ENCODE assay signal across 24 cellular contexts in genomic region chr1:4630561-4630960, GRCh38. TPM values are rescaled to one million over a fixed set of nuclear protein-coding genes. Genes with fewer than 3 reads are reported as not detected.
"Had no signal": no experiment of that assay in that cellular context is flagged by ENCODE, and none has a peak within 500 bp of the region (broad histone marks: within the 10 kb centered on the region; RNA-seq: fewer than 3 reads in every experiment).

No MANE protein-coding gene starts in this region.

- H3K27ac ChIP-seq: colonic mucosa, epithelial cell of prostate, esophagus squamous epithelium, gastrocnemius medialis, heart right ventricle, left lung, lower lobe of right lung had no signal

- H3K4me3 ChIP-seq: colonic mucosa, esophagus squamous epithelium, gastrocnemius medialis, heart right ventricle, left lung, lower lobe of right lung had no signal

- H3K36me3 ChIP-seq: colonic mucosa, esophagus squamous epithelium, gastrocnemius medialis, heart right ventricle, left lung, lower lobe of right lung had no signal

- H3K27me3 ChIP-seq: colonic mucosa, gastrocnemius medialis had no signal

- DNase-seq: colonic mucosa; cortex of kidney; effector CD8-positive, alpha-beta T cell; effector memory CD8-positive, alpha-beta T cell; endodermal cell; erythroblast; esophagus squamous epithelium; foreskin fibroblast; foreskin melanocyte; gastrocnemius medialis; glutamatergic neuron; head of caudate nucleus; heart right ventricle; hippocampal formation; left cardiac atrium; left lung; left ventricle myocardium superior; lower lobe of right lung; mesenchymal stem cell; midbrain; naive thymus-derived CD4-positive, alpha-beta T cell had no signal

- ATAC-seq: effector memory CD8-positive, alpha-beta T cell; esophagus mucosa; gastrocnemius medialis; heart right ventricle; left cardiac atrium; left lung; left ventricle myocardium superior; lower lobe of right lung; naive thymus-derived CD4-positive, alpha-beta T cell had no signal

- H3K4me1 ChIP-seq: colonic mucosa, esophagus squamous epithelium, gastrocnemius medialis, heart right ventricle, left lung, lower lobe of right lung had no signal

- H3K9me3 ChIP-seq: colonic mucosa, esophagus squamous epithelium, gastrocnemius medialis, heart right ventricle, left lung, lower lobe of right lung had no signal

RNA-seq across cellular contexts. Expression of gene AJAP1, which starts 23.8 kb away (rescaled TPM):
- total RNA-seq: lung microvascular endothelial cell had no signal
